ENCODE assay signal across 8 cellular contexts in genomic region chr12:76084277-76085158, GRCh38. TPM values are rescaled to one million over a fixed set of nuclear protein-coding genes. Genes with fewer than 3 reads are reported as not detected.
DNase-seq lines count a peak whose midpoint lies in the region; ATAC-seq and TF ChIP-seq lines count a peak whose summit lies in the region.

Gene NAP1L1 (minus strand): TSS chr12:76084685. CDS start chr12:76074219, 10,466 bp downstream.

- peak within 1 kb of the TSS; percentile 99 to 100 (median 99) for H3K27ac Mint-ChIP-seq in nephron
- H3K27ac Mint-ChIP-seq in stimulated activated naive CD8-positive, alpha-beta T cell treated with anti-CD3 and anti-CD28 coated beads, Interleukin-15, Interleukin-2, amounts not matched to agents 100 ng/mL and 50 ng/mL, for 24 hours, result peak within 1 kb of the TSS; percentile 99

- TF ChIP-seq CTCF in RWPE2 (IDR thresholded peaks at IDR 0.05; ENCODE audit: poor library complexity, severe bottlenecking) (no peak), fibroblast of pulmonary artery (IDR thresholded peaks at IDR 0.05; ENCODE audit: low read length, missing control alignments) (no peak), nephron (IDR thresholded peaks at IDR 0.05; ENCODE audit: unreplicated experiment in 3 of 3) (no peak)

- peak; percentile 90 for ATAC-seq in RWPE2 (ENCODE audit: low read depth)

- H3K9me3 ChIP-seq in RWPE2 (ENCODE audit: severe bottlenecking), result no peaks in the 10 kb centered on the region

- DNase-seq in EH (ENCODE audit: low read depth) (peak; percentile 99), H4 (ENCODE audit: low spot score) (peak; percentile 96), LoVo (ENCODE audit: low spot score) (peak; percentile 99), RWPE2 (ENCODE audit: low spot score) (peak; percentile 98), fibroblast of pulmonary artery (ENCODE audit: low read depth) (peak; percentile 98)
- DNase-seq in activated T-helper 9 cell treated with anti-CD3 and anti-CD28 coated beads, Interleukin-2, amount 50 U/mL, for 16 hours (ENCODE audit: low read depth), result peak; percentile 94

- peaks cover 33% of the 10 kb centered on the region for H3K4me1 Mint-ChIP-seq in nephron
- H3K4me1 Mint-ChIP-seq in stimulated activated naive CD8-positive, alpha-beta T cell treated with anti-CD3 and anti-CD28 coated beads, Interleukin-15, Interleukin-2, amounts not matched to agents 100 ng/mL and 50 ng/mL, for 24 hours (ENCODE audit: low read depth), result peaks cover 54% of the 10 kb centered on the region

- peaks cover 11% of the 10 kb centered on the region for H3K9me3 Mint-ChIP-seq in nephron
- no peaks in the 10 kb centered on the region for H3K9me3 Mint-ChIP-seq in stimulated activated naive CD8-positive, alpha-beta T cell treated with anti-CD3 and anti-CD28 coated beads, Interleukin-15, Interleukin-2, amounts not matched to agents 100 ng/mL and 50 ng/mL, for 24 hours

- peaks cover 24% of the 10 kb centered on the region for H3K36me3 Mint-ChIP-seq in nephron (ENCODE audit: low read depth)
- H3K36me3 Mint-ChIP-seq in stimulated activated naive CD8-positive, alpha-beta T cell treated with anti-CD3 and anti-CD28 coated beads, Interleukin-15, Interleukin-2, amounts not matched to agents 100 ng/mL and 50 ng/mL, for 24 hours (ENCODE audit: low read depth), result peaks cover 38% of the 10 kb centered on the region

- peak within 1 kb of the TSS; percentile 89 for H3K27ac ChIP-seq in RWPE2 (ENCODE audit: poor library complexity, severe bottlenecking)

- peaks cover 4% of the 10 kb centered on the region for H3K27me3 Mint-ChIP-seq in nephron (ENCODE audit: low read depth)
- no peaks in the 10 kb centered on the region for H3K27me3 Mint-ChIP-seq in stimulated activated naive CD8-positive, alpha-beta T cell treated with anti-CD3 and anti-CD28 coated beads, Interleukin-15, Interleukin-2, amounts not matched to agents 100 ng/mL and 50 ng/mL, for 24 hours

- H3K27me3 ChIP-seq in RWPE2 (ENCODE audit: insufficient read depth, poor library complexity, severe bottlenecking), result no peaks in the 10 kb centered on the region

- H3K4me3 Mint-ChIP-seq in nephron, result peak within 1 kb of the TSS; percentile 98 to 99 (median 99)
- peak within 1 kb of the TSS; percentile 97 for H3K4me3 Mint-ChIP-seq in stimulated activated naive CD8-positive, alpha-beta T cell treated with anti-CD3 and anti-CD28 coated beads, Interleukin-15, Interleukin-2, amounts not matched to agents 100 ng/mL and 50 ng/mL, for 24 hours

- peaks cover 36% of the 10 kb centered on the region for H3K36me3 ChIP-seq in RWPE2 (ENCODE audit: low read depth)

- peaks cover 18% of the 10 kb centered on the region for H3K4me1 ChIP-seq in RWPE2 (ENCODE audit: insufficient read depth, poor library complexity, severe bottlenecking)

- peak within 1 kb of the TSS; percentile 90 for H3K4me3 ChIP-seq in RWPE2 (ENCODE audit: severe bottlenecking)
- peak within 1 kb of the TSS; percentile 85 for H3K4me3 ChIP-seq in fibroblast of pulmonary artery (replicated peaks; ENCODE audit: low read depth, low read length)

RNA-seq across cellular contexts. Expression of gene NAP1L1, which starts in this region (rescaled TPM):
- total RNA-seq in H4 (2014; rRNA removed; shearing (Covaris generic)), result 246 and 299 TPM in 2 replicates

Comparison
In these comparisons a context has a peak if more than half of its experiments do, and no peak if none do; other contexts are left out.
1. Peak in every context shown above with its lines: DNase-seq, ATAC-seq, H3K4me3 ChIP-seq and H3K27ac ChIP-seq.